ENCODE assay signal across 22 cellular contexts in the genomic region with DNA sequence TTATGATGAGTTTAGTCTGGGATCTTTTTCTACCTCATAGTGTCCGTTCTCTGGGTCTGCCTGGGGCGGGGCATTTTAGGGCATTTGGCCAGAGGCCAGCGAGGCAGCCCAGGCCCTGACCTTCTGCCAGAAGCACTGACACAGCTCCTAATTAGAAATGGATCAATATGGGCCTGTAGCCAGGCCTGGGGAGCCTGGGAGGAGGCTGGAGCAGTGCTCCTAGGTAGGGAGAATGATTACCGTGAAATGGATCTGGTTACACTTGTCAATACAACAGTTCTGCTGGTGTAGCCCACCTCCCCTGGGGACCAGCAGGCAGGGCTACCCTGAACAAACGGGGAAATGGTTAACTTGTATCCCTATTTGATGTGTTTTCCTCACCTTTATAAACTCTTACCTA. TPM values are rescaled to one million over a fixed set of nuclear protein-coding genes. Genes with fewer than 3 reads are reported as not detected.
A peak's percentile ranks its signal among the peaks of the same experiment; 100 is the strongest.
DNase-seq lines count a peak whose midpoint lies in the region; ATAC-seq, FAIRE-seq and TF ChIP-seq lines count a peak whose summit lies in the region.
"Had no signal": no experiment of that assay in that cellular context is flagged by ENCODE, and none has a peak within 500 bp of the region (broad histone marks: within the 10 kb centered on the region; RNA-seq: fewer than 3 reads in every experiment).

No MANE protein-coding gene starts in this region.

- dilution Hi-C loops in keratinocyte (cut with MboI; ENCODE audit: extremely low pct_ligation_motif_present, low sequenced_read_pairs): no loop called here

- H2AFZ ChIP-seq in keratinocyte (ENCODE audit: control insufficient read depth, low read length): no peak overlapping the region

- peaks cover 9% of the 10 kb centered on the region for H3K9me1 ChIP-seq in keratinocyte (ENCODE audit: control insufficient read depth, extremely low read depth, insufficient read depth, low read length)

- H3K27ac Mint-ChIP-seq in natural killer cell: peak overlapping the region; percentile 69 to 76
- no peak overlapping the region for H3K27ac Mint-ChIP-seq in natural killer cell treated with Interleukin-12 subunit alpha and Interleukin-12 subunit beta and Interleukin-15 and Interleukin-18, amount 100 ng/mL, for 72 hours
- H3K27ac Mint-ChIP-seq: T-helper 1 cell treated with Interleukin-12 subunit alpha and Interleukin-12 subunit beta and Interleukin-4 antibody, amounts not matched to agents 30 μg/mL and 1 μg/mL, for 36 hours had no signal

- intact Hi-C loops in natural killer cell (cut with micrococcal nuclease): no loop called here

- H3K4me1 ChIP-seq in RWPE2 (ENCODE audit: insufficient read depth, poor library complexity, severe bottlenecking) (peaks cover 30% of the 10 kb centered on the region), keratinocyte (ENCODE audit: control insufficient read depth, extremely low read depth, insufficient read depth, low read length) (peaks cover 63% of the 10 kb centered on the region)

- H3K36me3 ChIP-seq in RWPE2 (ENCODE audit: low read depth): peaks cover 7% of the 10 kb centered on the region; the same call in 1 of the 2 replicates
- no peaks in the 10 kb centered on the region for H3K36me3 ChIP-seq in keratinocyte (ENCODE audit: control insufficient read depth in 2 of 2, extremely low read depth in 1 of 2, insufficient read depth in 2 of 2, low read length in 2 of 2)
- H3K36me3 ChIP-seq: cardiac muscle cell had no signal

- H3K4me3 Mint-ChIP-seq in natural killer cell: no peak overlapping the region
- no peak overlapping the region for H3K4me3 Mint-ChIP-seq in natural killer cell treated with Interleukin-12 subunit alpha and Interleukin-12 subunit beta and Interleukin-15 and Interleukin-18, amount 100 ng/mL, for 72 hours
- H3K4me3 Mint-ChIP-seq: T-helper 1 cell treated with Interleukin-12 subunit alpha and Interleukin-12 subunit beta and Interleukin-4 antibody, amounts not matched to agents 30 μg/mL and 1 μg/mL, for 36 hours had no signal

- H3K9me3 ChIP-seq in RWPE2 (ENCODE audit: severe bottlenecking): no peaks in the 10 kb centered on the region
- H3K9me3 ChIP-seq in keratinocyte (ENCODE audit: control insufficient read depth, low read depth, low read length): no peaks in the 10 kb centered on the region
- H3K9me3 ChIP-seq: testis had no signal

- peaks cover 20% of the 10 kb centered on the region for H4K20me1 ChIP-seq in keratinocyte (ENCODE audit: control insufficient read depth, extremely low read depth, insufficient read depth, low read length)

- H3K4me1 Mint-ChIP-seq in natural killer cell: peaks cover 80 to 87% of the 10 kb centered on the region in 2 donors
- H3K4me1 Mint-ChIP-seq in natural killer cell treated with Interleukin-12 subunit alpha and Interleukin-12 subunit beta and Interleukin-15 and Interleukin-18, amount 100 ng/mL, for 72 hours (ENCODE audit: low read depth in 2 of 2): peaks cover 68 to 76% of the 10 kb centered on the region in 2 donors

- H3K27ac ChIP-seq in RWPE2 (ENCODE audit: poor library complexity, severe bottlenecking) (peak overlapping the region; percentile 35), keratinocyte (ENCODE audit: control insufficient read depth, insufficient read depth, low read length) (no peak overlapping the region)
- H3K27ac ChIP-seq: cardiac muscle cell, testis had no signal

- ATAC-seq in natural killer cell: no peak
- no peak for ATAC-seq in natural killer cell treated with Interleukin-12 subunit alpha and Interleukin-12 subunit beta and Interleukin-15 and Interleukin-18, amount 100 ng/mL, for 72 hours
- ATAC-seq in RWPE2 (ENCODE audit: low read depth): no peak
- no peak for ATAC-seq in GM19452 (IDR thresholded peaks at IDR 0.05; ENCODE audit: unreplicated experiment)

- DNase-seq in natural killer cell: no peak
- DNase-seq in natural killer cell treated with Interleukin-12 subunit alpha and Interleukin-12 subunit beta and Interleukin-15 and Interleukin-18, amount 100 ng/mL, for 72 hours (ENCODE audit: low spot score): no peak
- DNase-seq in RWPE2 (ENCODE audit: low spot score): no peak
- DNase-seq in keratinocyte (ENCODE audit: low read depth, low spot score): no peak
- no peak for DNase-seq in activated CD8-positive, alpha-beta memory T cell treated with anti-CD3 and anti-CD28 coated beads, Interleukin-2, amount 50 U/mL, for 4 hours
- DNase-seq in AG20443 (ENCODE audit: low spot score): no peak
- no peak for DNase-seq in stimulated activated CD4-positive, alpha-beta T cell treated with anti-CD3 and anti-CD28 coated beads, Interleukin-12 subunit alpha, Interleukin-12 subunit beta, amount 100 ng/mL, for 4 hours
- DNase-seq: activated CD4-positive, alpha-beta T cell treated with anti-CD3 and anti-CD28 coated beads, Interleukin-2, amount 50 U/mL, for 1 hour; activated effector memory CD4-positive, alpha-beta T cell treated with anti-CD3 and anti-CD28 coated beads, Interleukin-2, amount 50 U/mL, for 16 hours; C1 segment of cervical spinal cord; DMS153; dorsolateral prefrontal cortex; foreskin melanocyte; GDM1; NCI-H1105; right cardiac atrium; SIG-M5; testis had no signal

- no peak for TF ChIP-seq CTCF in natural killer cell (IDR thresholded peaks at IDR 0.05)
- TF ChIP-seq CTCF in RWPE2 (IDR thresholded peaks at IDR 0.05; ENCODE audit: poor library complexity, severe bottlenecking): no peak
- no peak for TF ChIP-seq CTCF in keratinocyte (optimal IDR thresholded peaks at IDR 0.05 in 1 of 3, IDR thresholded peaks at IDR 0.05 in 1 of 3, conservative IDR thresholded peaks at IDR 0.05 in 1 of 3; ENCODE audit: extremely low read depth in 1 of 3, insufficient read depth in 2 of 3, low read length in 3 of 3)

- H3K27me3 Mint-ChIP-seq in natural killer cell (ENCODE audit: low read depth in 2 of 2): no peaks in the 10 kb centered on the region
- H3K27me3 Mint-ChIP-seq in natural killer cell treated with Interleukin-12 subunit alpha and Interleukin-12 subunit beta and Interleukin-15 and Interleukin-18, amount 100 ng/mL, for 72 hours: no peaks in the 10 kb centered on the region

- H3K27me3 ChIP-seq in RWPE2 (ENCODE audit: insufficient read depth, poor library complexity, severe bottlenecking) (no peaks in the 10 kb centered on the region), keratinocyte (ENCODE audit: control insufficient read depth, extremely low read depth, insufficient read depth, low read length) (no peaks in the 10 kb centered on the region)
- H3K27me3 ChIP-seq: cardiac muscle cell, dorsolateral prefrontal cortex, testis had no signal

- peaks cover 71% of the 10 kb centered on the region for H3K79me2 ChIP-seq in keratinocyte (ENCODE audit: control insufficient read depth, insufficient read depth, low read length)

- no peaks in the 10 kb centered on the region for H3K9me3 Mint-ChIP-seq in natural killer cell
- H3K9me3 Mint-ChIP-seq in natural killer cell treated with Interleukin-12 subunit alpha and Interleukin-12 subunit beta and Interleukin-15 and Interleukin-18, amount 100 ng/mL, for 72 hours: no peaks in the 10 kb centered on the region
- H3K9me3 Mint-ChIP-seq: T-helper 1 cell treated with Interleukin-12 subunit alpha and Interleukin-12 subunit beta and Interleukin-4 antibody, amounts not matched to agents 30 μg/mL and 1 μg/mL, for 36 hours had no signal

- no peak overlapping the region for H3K9ac ChIP-seq in keratinocyte (ENCODE audit: control insufficient read depth, extremely low read depth, insufficient read depth, low read length)

- H3K36me3 Mint-ChIP-seq in natural killer cell: no peaks in the 10 kb centered on the region
- no peaks in the 10 kb centered on the region for H3K36me3 Mint-ChIP-seq in natural killer cell treated with Interleukin-12 subunit alpha and Interleukin-12 subunit beta and Interleukin-15 and Interleukin-18, amount 100 ng/mL, for 72 hours

- FAIRE-seq in keratinocyte (lab: Jason Lieb, UNC): no peak
- FAIRE-seq: H1 had no signal

- H3K4me3 ChIP-seq in RWPE2 (ENCODE audit: severe bottlenecking) (no peak overlapping the region), keratinocyte (ENCODE audit: control insufficient read depth in 2 of 3, extremely low read depth in 1 of 3, insufficient read depth in 2 of 3, low read depth in 1 of 3, low read length in 3 of 3) (peak overlapping the region in 1 of 3 experiments; percentile 2)
- H3K4me3 ChIP-seq: cardiac muscle cell, dorsolateral prefrontal cortex, testis had no signal

- H3K4me2 ChIP-seq in keratinocyte (ENCODE audit: control insufficient read depth, extremely low read depth, insufficient read depth, low read depth, low read length): peak overlapping the region; percentile 65

RNA-seq across cellular contexts. Expression of gene RALY, which starts 23.0 kb away (rescaled TPM):
- 100 to 1,000 TPM; 194 to 204 (median 198) TPM for total RNA-seq in natural killer cell
- 100 to 1,000 TPM; 158 to 162 TPM for total RNA-seq in natural killer cell treated with Interleukin-12 subunit alpha and Interleukin-12 subunit beta and Interleukin-15 and Interleukin-18, amount 100 ng/mL, for 72 hours
- 107 to 118 TPM (median 118 TPM) in 3 replicates for polyA plus RNA-seq in keratinocyte
- polyA plus RNA-seq in keratinocyte (2011; ENCODE audit: low read depth): 22.4 TPM
- 59.8 and 110 TPM in 2 replicates for polyA plus RNA-seq in keratinocyte (2011; cell fraction: cytosol; rRNA removed)
- 43.5 and 61.5 TPM in 2 replicates for polyA plus RNA-seq in keratinocyte (2011; cell fraction: nucleus; rRNA removed)
- polyA plus RNA-seq in keratinocyte (2012; ENCODE audit: low replicate concordance): 56.7 and 163 TPM in 2 replicates
- polyA minus RNA-seq in keratinocyte: 82.0 to 151 TPM (median 82.8 TPM) in 3 replicates
- polyA minus RNA-seq in keratinocyte (2011; cell fraction: cytosol; rRNA and poly(A)+ RNA removed): 134 TPM
- polyA minus RNA-seq in keratinocyte (2011; cell fraction: nucleus; rRNA and poly(A)+ RNA removed): 43.9 and 51.5 TPM in 2 replicates

Comparison
In these comparisons a context has a peak if more than half of its experiments do, and no peak if none do; other contexts are left out.
1. H3K27ac Mint-ChIP-seq: peak in natural killer cell (2 of 2); none in natural killer cell treated with Interleukin-12 subunit alpha and Interleukin-12 subunit beta and Interleukin-15 and Interleukin-18, amount 100 ng/mL, for 72 hours (0 of 2).